ENCODE assay signal across 1 cellular context in the genomic region with DNA sequence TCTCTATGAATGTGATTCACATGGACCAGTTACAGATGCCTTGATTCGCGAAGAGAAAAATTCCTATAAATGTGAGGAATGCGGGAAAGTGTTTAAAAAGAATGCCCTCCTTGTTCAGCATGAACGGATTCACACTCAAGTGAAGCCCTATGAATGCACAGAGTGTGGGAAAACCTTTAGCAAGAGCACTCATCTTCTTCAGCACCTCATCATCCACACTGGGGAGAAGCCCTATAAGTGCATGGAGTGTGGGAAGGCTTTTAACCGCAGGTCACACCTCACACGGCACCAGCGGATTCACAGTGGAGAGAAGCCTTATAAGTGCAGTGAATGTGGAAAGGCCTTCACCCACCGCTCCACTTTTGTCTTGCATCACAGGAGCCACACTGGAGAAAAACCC.
TF ChIP-seq lines count a peak whose summit lies in the region.

No MANE protein-coding gene starts in this region.

TF ChIP-seq in HepG2, 621 proteins besides CTCF, POLR2A, EP300 and RAD21:
- no peak for TF ChIP-seq TRIM24 (CRISPR knock-in tag; IDR thresholded peaks at IDR 0.05)
- TF ChIP-seq, protein P1, sequence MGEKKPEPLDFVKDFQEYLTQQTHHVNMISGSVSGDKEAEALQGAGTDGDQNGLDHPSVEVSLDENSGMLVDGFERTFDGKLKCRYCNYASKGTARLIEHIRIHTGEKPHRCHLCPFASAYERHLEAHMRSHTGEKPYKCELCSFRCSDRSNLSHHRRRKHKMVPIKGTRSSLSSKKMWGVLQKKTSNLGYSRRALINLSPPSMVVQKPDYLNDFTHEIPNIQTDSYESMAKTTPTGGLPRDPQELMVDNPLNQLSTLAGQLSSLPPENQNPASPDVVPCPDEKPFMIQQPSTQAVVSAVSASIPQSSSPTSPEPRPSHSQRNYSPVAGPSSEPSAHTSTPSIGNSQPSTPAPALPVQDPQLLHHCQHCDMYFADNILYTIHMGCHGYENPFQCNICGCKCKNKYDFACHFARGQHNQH (CRISPR knock-in tag; IDR thresholded peaks at IDR 0.05): no peak
- no peak for TF ChIP-seq MLLT10 (CRISPR knock-in tag; IDR thresholded peaks at IDR 0.05)
- no peak for TF ChIP-seq SRSF9 (IDR thresholded peaks at IDR 0.05; ENCODE audit: borderline replicate concordance, insufficient read depth, low read depth, low read length, poor library complexity, severe bottlenecking)
- TF ChIP-seq, protein P2, sequence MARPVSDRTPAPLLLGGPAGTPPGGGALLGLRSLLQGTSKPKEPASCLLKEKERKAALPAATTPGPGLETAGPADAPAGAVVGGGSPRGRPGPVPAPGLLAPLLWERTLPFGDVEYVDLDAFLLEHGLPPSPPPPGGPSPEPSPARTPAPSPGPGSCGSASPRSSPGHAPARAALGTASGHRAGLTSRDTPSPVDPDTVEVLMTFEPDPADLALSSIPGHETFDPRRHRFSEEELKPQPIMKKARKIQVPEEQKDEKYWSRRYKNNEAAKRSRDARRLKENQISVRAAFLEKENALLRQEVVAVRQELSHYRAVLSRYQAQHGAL (CRISPR knock-in tag; IDR thresholded peaks at IDR 0.05; ENCODE audit: not compliant biosample characterization): no peak
- TF ChIP-seq DPF2 (CRISPR knock-in tag; IDR thresholded peaks at IDR 0.05; ENCODE audit: borderline replicate concordance, low read depth): no peak
- no peak for TF ChIP-seq CEBPB (IDR thresholded peaks at IDR 0.05; ENCODE audit: borderline replicate concordance, low read depth, low read length)
- TF ChIP-seq, protein P3, sequence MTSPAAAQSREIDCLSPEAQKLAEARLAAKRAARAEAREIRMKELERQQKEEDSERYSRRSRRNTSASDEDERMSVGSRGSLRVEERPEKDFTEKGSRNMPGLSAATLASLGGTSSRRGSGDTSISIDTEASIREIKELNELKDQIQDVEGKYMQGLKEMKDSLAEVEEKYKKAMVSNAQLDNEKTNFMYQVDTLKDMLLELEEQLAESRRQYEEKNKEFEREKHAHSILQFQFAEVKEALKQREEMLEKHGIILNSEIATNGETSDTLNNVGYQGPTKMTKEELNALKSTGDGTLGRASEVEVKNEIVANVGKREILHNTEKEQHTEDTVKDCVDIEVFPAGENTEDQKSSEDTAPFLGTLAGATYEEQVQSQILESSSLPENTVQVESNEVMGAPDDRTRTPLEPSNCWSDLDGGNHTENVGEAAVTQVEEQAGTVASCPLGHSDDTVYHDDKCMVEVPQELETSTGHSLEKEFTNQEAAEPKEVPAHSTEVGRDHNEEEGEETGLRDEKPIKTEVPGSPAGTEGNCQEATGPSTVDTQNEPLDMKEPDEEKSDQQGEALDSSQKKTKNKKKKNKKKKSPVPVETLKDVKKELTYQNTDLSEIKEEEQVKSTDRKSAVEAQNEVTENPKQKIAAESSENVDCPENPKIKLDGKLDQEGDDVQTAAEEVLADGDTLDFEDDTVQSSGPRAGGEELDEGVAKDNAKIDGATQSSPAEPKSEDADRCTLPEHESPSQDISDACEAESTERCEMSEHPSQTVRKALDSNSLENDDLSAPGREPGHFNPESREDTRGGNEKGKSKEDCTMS (CRISPR knock-in tag; conservative IDR thresholded peaks at IDR 0.05): no peak
- TF ChIP-seq STAT5B (CRISPR knock-in tag; IDR thresholded peaks at IDR 0.05): no peak
- TF ChIP-seq ZNF629 (CRISPR knock-in tag; conservative IDR thresholded peaks at IDR 0.05): no peak
- no peak for TF ChIP-seq ZNF44 (CRISPR knock-in tag; IDR thresholded peaks at IDR 0.05)
- no peak for TF ChIP-seq CCAR2 (optimal IDR thresholded peaks at IDR 0.05; ENCODE audit: low read depth, low read length)
- TF ChIP-seq, protein P4, sequence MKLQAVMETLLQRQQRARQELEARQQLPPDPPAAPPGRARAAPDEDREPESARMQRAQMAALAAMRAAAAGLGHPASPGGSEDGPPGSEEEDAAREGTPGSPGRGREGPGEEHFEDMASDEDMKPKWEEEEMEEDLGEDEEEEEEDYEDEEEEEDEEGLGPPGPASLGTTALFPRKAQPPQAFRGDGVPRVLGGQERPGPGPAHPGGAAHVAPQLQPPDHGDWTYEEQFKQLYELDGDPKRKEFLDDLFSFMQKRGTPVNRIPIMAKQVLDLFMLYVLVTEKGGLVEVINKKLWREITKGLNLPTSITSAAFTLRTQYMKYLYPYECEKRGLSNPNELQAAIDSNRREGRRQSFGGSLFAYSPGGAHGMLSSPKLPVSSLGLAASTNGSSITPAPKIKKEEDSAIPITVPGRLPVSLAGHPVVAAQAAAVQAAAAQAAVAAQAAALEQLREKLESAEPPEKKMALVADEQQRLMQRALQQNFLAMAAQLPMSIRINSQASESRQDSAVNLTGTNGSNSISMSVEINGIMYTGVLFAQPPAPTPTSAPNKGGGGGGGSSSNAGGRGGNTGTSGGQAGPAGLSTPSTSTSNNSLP (IDR thresholded peaks at IDR 0.05; ENCODE audit: low read depth, low read length): no peak
- TF ChIP-seq CREB1 (IDR thresholded peaks at IDR 0.05): no peak
- no peak for TF ChIP-seq CREB1 (CRISPR knock-in tag; IDR thresholded peaks at IDR 0.05)
- no peak for TF ChIP-seq EEA1 (CRISPR knock-in tag; IDR thresholded peaks at IDR 0.05; ENCODE audit: borderline replicate concordance)
- TF ChIP-seq ZNF607 (CRISPR knock-in tag; IDR thresholded peaks at IDR 0.05; ENCODE audit: borderline replicate concordance): no peak
- TF ChIP-seq, protein P5, sequence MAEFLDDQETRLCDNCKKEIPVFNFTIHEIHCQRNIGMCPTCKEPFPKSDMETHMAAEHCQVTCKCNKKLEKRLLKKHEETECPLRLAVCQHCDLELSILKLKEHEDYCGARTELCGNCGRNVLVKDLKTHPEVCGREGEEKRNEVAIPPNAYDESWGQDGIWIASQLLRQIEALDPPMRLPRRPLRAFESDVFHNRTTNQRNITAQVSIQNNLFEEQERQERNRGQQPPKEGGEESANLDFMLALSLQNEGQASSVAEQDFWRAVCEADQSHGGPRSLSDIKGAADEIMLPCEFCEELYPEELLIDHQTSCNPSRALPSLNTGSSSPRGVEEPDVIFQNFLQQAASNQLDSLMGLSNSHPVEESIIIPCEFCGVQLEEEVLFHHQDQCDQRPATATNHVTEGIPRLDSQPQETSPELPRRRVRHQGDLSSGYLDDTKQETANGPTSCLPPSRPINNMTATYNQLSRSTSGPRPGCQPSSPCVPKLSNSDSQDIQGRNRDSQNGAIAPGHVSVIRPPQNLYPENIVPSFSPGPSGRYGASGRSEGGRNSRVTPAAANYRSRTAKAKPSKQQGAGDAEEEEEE (CRISPR knock-in tag; IDR thresholded peaks at IDR 0.05; ENCODE audit: borderline replicate concordance): no peak
- TF ChIP-seq SAFB2 (CRISPR knock-in tag; IDR thresholded peaks at IDR 0.05; ENCODE audit: borderline replicate concordance, low read depth): no peak
- TF ChIP-seq, protein P6, sequence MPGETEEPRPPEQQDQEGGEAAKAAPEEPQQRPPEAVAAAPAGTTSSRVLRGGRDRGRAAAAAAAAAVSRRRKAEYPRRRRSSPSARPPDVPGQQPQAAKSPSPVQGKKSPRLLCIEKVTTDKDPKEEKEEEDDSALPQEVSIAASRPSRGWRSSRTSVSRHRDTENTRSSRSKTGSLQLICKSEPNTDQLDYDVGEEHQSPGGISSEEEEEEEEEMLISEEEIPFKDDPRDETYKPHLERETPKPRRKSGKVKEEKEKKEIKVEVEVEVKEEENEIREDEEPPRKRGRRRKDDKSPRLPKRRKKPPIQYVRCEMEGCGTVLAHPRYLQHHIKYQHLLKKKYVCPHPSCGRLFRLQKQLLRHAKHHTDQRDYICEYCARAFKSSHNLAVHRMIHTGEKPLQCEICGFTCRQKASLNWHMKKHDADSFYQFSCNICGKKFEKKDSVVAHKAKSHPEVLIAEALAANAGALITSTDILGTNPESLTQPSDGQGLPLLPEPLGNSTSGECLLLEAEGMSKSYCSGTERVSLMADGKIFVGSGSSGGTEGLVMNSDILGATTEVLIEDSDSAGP (CRISPR knock-in tag; IDR thresholded peaks at IDR 0.05; ENCODE audit: borderline replicate concordance): no peak
- no peak for TF ChIP-seq ZNF616 (CRISPR knock-in tag; IDR thresholded peaks at IDR 0.05; ENCODE audit: low read depth)
